ENCODE assay signal across 19 cellular contexts in the genomic region with DNA sequence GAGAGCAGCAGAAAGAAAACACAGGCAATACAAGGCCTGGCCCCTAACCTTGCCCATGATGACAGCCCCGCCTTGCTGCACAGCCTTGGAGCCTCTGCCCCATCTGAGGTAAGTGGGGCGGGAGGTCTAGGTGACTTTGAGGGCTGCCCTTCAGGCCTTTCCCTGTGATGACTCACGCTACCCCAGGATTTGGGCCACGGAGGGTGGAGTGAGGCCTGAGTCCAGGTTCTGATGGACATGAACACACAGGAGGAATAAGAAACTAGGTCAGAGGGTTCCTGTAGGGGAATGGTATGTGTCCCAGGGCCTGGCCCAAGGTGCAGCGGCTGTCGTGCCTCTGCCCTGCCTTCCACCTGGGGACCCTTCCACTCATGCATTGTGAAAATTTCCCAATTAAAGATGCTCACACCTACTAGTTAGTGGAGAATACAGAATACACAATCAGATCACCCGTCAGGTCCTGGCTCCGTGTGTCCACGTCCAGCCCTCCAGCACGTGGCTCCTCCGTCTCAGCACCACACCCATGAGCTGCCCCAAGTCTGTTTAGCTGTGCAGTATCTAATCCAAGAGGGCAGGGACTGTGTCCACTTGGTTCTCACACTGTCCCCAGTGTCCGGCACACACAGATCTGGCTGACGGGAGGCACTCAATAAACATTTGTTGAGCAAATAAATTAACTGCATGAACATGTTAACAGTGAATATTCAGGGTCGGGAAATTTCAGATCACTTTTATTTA.
"Had no signal": no experiment of that assay in that cellular context is flagged by ENCODE, and none has a peak within 500 bp of the region (broad histone marks: within the 10 kb centered on the region; RNA-seq: fewer than 3 reads in every experiment).

No MANE protein-coding gene starts in this region.

- H3K9me3 ChIP-seq: ovary, uterus had no signal

- H3K27ac ChIP-seq: ovary, skin epidermis, tibial nerve, uterus had no signal

- H3K4me3 ChIP-seq: ovary, skin epidermis, tibial nerve, uterus had no signal

- H3K4me1 Mint-ChIP-seq: activated naive CD4-positive, alpha-beta T cell treated with anti-CD3 and anti-CD28 coated beads, Interleukin-2, amount 50 U/mL, for 24 hours; central memory CD8-positive, alpha-beta T cell; stimulated activated naive B cell treated with anti-CD40 and anti-IgM and Interleukin-4, amounts not matched to agents 10 μg/mL and 1 μg/mL and 100 μg/mL, for 72 hours had no signal

- H3K9me3 Mint-ChIP-seq: activated naive CD4-positive, alpha-beta T cell treated with anti-CD3 and anti-CD28 coated beads, Interleukin-2, amount 50 U/mL, for 24 hours; activated T-cell treated with anti-CD3 and anti-CD28 coated beads, Interleukin-2, amount 50 U/mL, for 4 hours; central memory CD8-positive, alpha-beta T cell; dendritic cell treated with granulocyte-macrophage colony-stimulating factor and Interleukin-4, amounts not matched to agents 40 ng/mL and 50 ng/mL, for 4 days; neural crest cell had no signal

- H3K27ac Mint-ChIP-seq: activated CD8-positive, alpha-beta T cell treated with anti-CD3 and anti-CD28 coated beads for 36 hours; activated naive CD4-positive, alpha-beta T cell treated with anti-CD3 and anti-CD28 coated beads, Interleukin-2, amount 50 U/mL, for 24 hours; dendritic cell treated with granulocyte-macrophage colony-stimulating factor and Interleukin-4, amounts not matched to agents 40 ng/mL and 50 ng/mL, for 4 days; stimulated activated naive B cell treated with anti-CD40 and anti-IgM and Interleukin-4, amounts not matched to agents 10 μg/mL and 1 μg/mL and 100 μg/mL, for 72 hours; WTC11 had no signal

- H3K4me1 ChIP-seq: tibial nerve, uterus had no signal

- H3K27me3 Mint-ChIP-seq: dendritic cell treated with granulocyte-macrophage colony-stimulating factor and Interleukin-4, amounts not matched to agents 40 ng/mL and 50 ng/mL, for 4 days had no signal

- DNase-seq: activated CD4-positive, alpha-beta T cell treated with anti-CD3 and anti-CD28 coated beads for 4 hours; activated CD8-positive, alpha-beta T cell treated with anti-CD3 and anti-CD28 coated beads for 36 hours; activated effector memory CD4-positive, alpha-beta T cell treated with Interleukin-2 at 50 U/mL for 16 hours; activated T-cell treated with anti-CD3 and anti-CD28 coated beads, Interleukin-2, amount 50 U/mL, for 4 hours; effector memory CD4-positive, alpha-beta T cell; foreskin fibroblast; midbrain; ovary; stimulated activated CD4-positive, alpha-beta T cell treated with anti-CD3 and anti-CD28 coated beads, Interleukin-15, amount 100 ng/mL, for 24 hours; stimulated activated CD4-positive, alpha-beta T cell treated with anti-CD3 and anti-CD28 coated beads, Interleukin-4, amount 100 ng/mL, for 1 hour; stimulated activated naive B cell treated with anti-CD40 and anti-IgM and Interleukin-4, amounts not matched to agents 10 μg/mL and 1 μg/mL and 100 μg/mL, for 72 hours had no signal

- H3K4me3 Mint-ChIP-seq: activated CD8-positive, alpha-beta T cell treated with anti-CD3 and anti-CD28 coated beads for 36 hours; activated naive CD4-positive, alpha-beta T cell treated with anti-CD3 and anti-CD28 coated beads, Interleukin-2, amount 50 U/mL, for 24 hours; activated T-cell treated with anti-CD3 and anti-CD28 coated beads, Interleukin-2, amount 50 U/mL, for 4 hours; central memory CD8-positive, alpha-beta T cell; dendritic cell treated with granulocyte-macrophage colony-stimulating factor and Interleukin-4, amounts not matched to agents 40 ng/mL and 50 ng/mL, for 4 days; neural crest cell; stimulated activated naive B cell treated with anti-CD40 and anti-IgM and Interleukin-4, amounts not matched to agents 10 μg/mL and 1 μg/mL and 100 μg/mL, for 72 hours; WTC11 had no signal

- H3K27me3 ChIP-seq: ovary, tibial nerve, uterus had no signal

- ATAC-seq: activated CD8-positive, alpha-beta T cell treated with anti-CD3 and anti-CD28 coated beads for 36 hours; activated T-cell treated with anti-CD3 and anti-CD28 coated beads, Interleukin-2, amount 50 U/mL, for 4 hours; stimulated activated naive B cell treated with anti-CD40 and anti-IgM and Interleukin-4, amounts not matched to agents 10 μg/mL and 1 μg/mL and 100 μg/mL, for 72 hours; WTC11 had no signal

- H3K36me3 ChIP-seq: ovary, tibial nerve, uterus had no signal

- H3K36me3 Mint-ChIP-seq: activated naive CD4-positive, alpha-beta T cell treated with anti-CD3 and anti-CD28 coated beads, Interleukin-2, amount 50 U/mL, for 24 hours had no signal
